Comparison of ENCODE assay signal across 8 cellular contexts in genomic region chr12:14955876-14956811, GRCh38. TPM values are rescaled to one million over a fixed set of nuclear protein-coding genes. Genes with fewer than 3 reads are reported as not detected.
DNase-seq lines count a peak whose midpoint lies in the region; ATAC-seq lines count a peak whose summit lies in the region.

No MANE protein-coding gene starts in this region.

- peak overlapping the region; percentile 94 to 100 (median 98) for H3K27ac Mint-ChIP-seq in immature natural killer cell

- no peaks in the 10 kb centered on the region for H3K9me3 Mint-ChIP-seq in immature natural killer cell

- ATAC-seq in GM18861 (IDR thresholded peaks at IDR 0.05; ENCODE audit: unreplicated experiment): peak; percentile 28
- peak; percentile 37 for ATAC-seq in HG02678 (IDR thresholded peaks at IDR 0.05; ENCODE audit: unreplicated experiment)

- peaks cover 8 to 24% (median 16%) of the 10 kb centered on the region in 3 donors for H3K36me3 Mint-ChIP-seq in immature natural killer cell

- peaks cover 89 to 98% of the 10 kb centered on the region in 2 donors for H3K4me1 Mint-ChIP-seq in immature natural killer cell

- peaks cover 3 to 19% (median 16%) of the 10 kb centered on the region in 3 donors for H3K27me3 Mint-ChIP-seq in immature natural killer cell (ENCODE audit: low read depth in 3 of 3)

- peak; percentile 35 for DNase-seq in OCI-M1 (lab: John Stamatoyannopoulos, UW)
- DNase-seq in immature natural killer cell: peak in 1 of 3 donors; percentile 33
- DNase-seq in midbrain (lab: John Stamatoyannopoulos, UW): no peak
- no peak for DNase-seq in NCI-H526 treated with DMSO at 0.1 percent for 48 hours (lab: John Stamatoyannopoulos, UW)
- no peak for DNase-seq in NCI-H2081 (lab: John Stamatoyannopoulos, UW)
- no peak for DNase-seq in hippocampal formation (lab: John Stamatoyannopoulos, UW)

- peak overlapping the region; percentile 98 to 100 (median 100) for H3K4me3 Mint-ChIP-seq in immature natural killer cell

RNA-seq across cellular contexts. Expression of gene ARHGDIB, which starts 5.3 kb away (rescaled TPM):
- 1,000 to 10,000 TPM; 2,434 to 4,716 (median 2,863) TPM for polyA plus RNA-seq in immature natural killer cell

RNA-seq across cellular contexts. Expression of gene PDE6H, which starts 16.7 kb away (rescaled TPM):
- not detected for polyA plus RNA-seq in immature natural killer cell

RNA-seq across cellular contexts. Expression of gene ERP27, which starts 17.8 kb away (rescaled TPM):
- 1 to 10 TPM; 2.5 to 3.8 (median 3.8) TPM for polyA plus RNA-seq in immature natural killer cell
